8 cellular contexts compared by ENCODE assay signal in the genomic region with DNA sequence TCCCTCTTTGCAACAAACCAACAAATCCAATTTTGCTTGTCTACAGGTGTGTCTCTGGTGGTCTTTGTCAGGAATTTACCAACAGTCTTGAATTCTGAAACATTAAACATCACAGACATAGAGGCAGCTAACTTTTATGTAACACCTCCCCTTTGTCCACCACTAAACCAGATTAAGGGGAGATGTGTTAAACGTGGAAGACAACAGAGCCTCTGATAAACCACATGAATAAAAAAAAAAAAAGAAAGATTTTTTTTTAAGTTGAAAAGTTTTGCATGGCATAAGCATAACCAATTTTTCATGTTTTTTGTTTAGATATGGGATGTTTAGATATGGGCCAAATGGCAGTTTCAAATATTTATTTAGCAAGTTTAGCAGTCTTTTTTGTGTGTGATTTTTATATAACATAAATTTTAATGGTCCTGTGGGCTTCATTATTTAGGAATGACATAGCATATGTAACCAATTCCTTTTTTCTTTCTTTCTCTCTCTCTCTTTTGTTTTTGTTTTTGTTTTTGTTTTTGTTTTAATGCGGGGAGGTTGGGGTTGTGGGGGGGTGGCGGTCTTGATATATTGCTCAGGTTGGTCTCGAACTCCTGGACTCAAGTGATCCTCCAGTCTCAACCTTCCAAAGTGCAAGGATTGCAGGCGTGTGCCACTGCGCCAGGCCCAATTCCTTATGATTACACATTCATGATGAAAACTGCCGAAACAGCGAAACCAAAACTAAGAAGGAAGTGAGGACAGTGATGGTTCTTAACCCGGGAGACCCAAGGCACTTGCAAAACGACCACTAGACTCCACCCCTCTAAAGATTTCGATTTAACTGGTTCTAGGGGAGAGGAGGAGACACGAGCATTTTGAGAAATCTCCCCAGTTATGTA.
DNase-seq lines count a peak whose midpoint lies in the region; ATAC-seq, FAIRE-seq and TF ChIP-seq lines count a peak whose summit lies in the region.

No MANE protein-coding gene starts in this region.

- H3K4me1 Mint-ChIP-seq in endothelial cell (ENCODE audit: unreplicated experiment), result peaks cover 5% of the 10 kb centered on the region

- no peaks in the 10 kb centered on the region for H3K9me3 ChIP-seq in mucosa of stomach (ENCODE audit: control insufficient read depth, low read length)

- H3K27me3 Mint-ChIP-seq in endothelial cell (ENCODE audit: unreplicated experiment), result peaks cover 3% of the 10 kb centered on the region

- DNase-seq in ELR (ENCODE audit: low read depth), result peak; percentile 53
- peak in 3 of 5 donors; percentile 25 to 82 (median 32) for DNase-seq in T-helper 1 cell
- DNase-seq in endothelial cell (ENCODE audit: low spot score), result no peak
- DNase-seq in urothelium cell line (ENCODE audit: low spot score), result no peak
- DNase-seq in DMS 273 treated with DMSO at 0.1 percent for 48 hours (lab: John Stamatoyannopoulos, UW), result no peak

- ATAC-seq in HG02678 (IDR thresholded peaks at IDR 0.05; ENCODE audit: unreplicated experiment) (peak; percentile 32), GM21360 (IDR thresholded peaks at IDR 0.05; ENCODE audit: unreplicated experiment) (no peak)

- no peak overlapping the region for H3K4me3 ChIP-seq in mucosa of stomach (ENCODE audit: low read length)

- H3K27me3 ChIP-seq in mucosa of stomach (ENCODE audit: control insufficient read depth, insufficient read depth, low read length), result no peaks in the 10 kb centered on the region

- TF ChIP-seq CTCF in endothelial cell (IDR thresholded peaks at IDR 0.05; ENCODE audit: unreplicated experiment), result no peak

- peak overlapping the region; percentile 93 for H3K4me3 Mint-ChIP-seq in endothelial cell (ENCODE audit: unreplicated experiment)

- no peaks in the 10 kb centered on the region for H3K36me3 ChIP-seq in mucosa of stomach (ENCODE audit: control insufficient read depth, insufficient read depth, low read length)

- H3K9ac ChIP-seq in mucosa of stomach (ENCODE audit: low read length), result peak overlapping the region; percentile 63

- no peaks in the 10 kb centered on the region for H3K9me3 Mint-ChIP-seq in endothelial cell (ENCODE audit: unreplicated experiment)

- peak overlapping the region; percentile 77 for H3K27ac Mint-ChIP-seq in endothelial cell (ENCODE audit: unreplicated experiment)

- H3K36me3 Mint-ChIP-seq in endothelial cell (ENCODE audit: low read depth, unreplicated experiment), result no peaks in the 10 kb centered on the region

- FAIRE-seq in urothelium cell line (lab: Jason Lieb, UNC), result no peak

- no peaks in the 10 kb centered on the region for H3K4me1 ChIP-seq in mucosa of stomach (ENCODE audit: control insufficient read depth, insufficient read depth, low read length)

Comparison
In these comparisons a context has a peak if more than half of its experiments do, and no peak if none do; other contexts are left out.
1. DNase-seq: peak in ELR (single experiment) and T-helper 1 cell (3 of 5); none in endothelial cell (single experiment), urothelium cell line (single experiment) and DMS 273 treated with DMSO at 0.1 percent for 48 hours (single experiment).